ENCODE assay signal across 1 cellular context in genomic region chr14:105456736-105457703, GRCh38.
TF ChIP-seq lines count a peak whose summit lies in the region.

No MANE protein-coding gene starts in this region.

TF ChIP-seq in H1, 55 proteins besides CTCF, POLR2A, EP300 and RAD21:
- TF ChIP-seq SP4 (IDR thresholded peaks at IDR 0.05; ENCODE audit: low read length) (no peak), SUZ12 (IDR thresholded peaks at IDR 0.05; ENCODE audit: low read length) (no peak), TCF12 (IDR thresholded peaks at IDR 0.05; ENCODE audit: low read depth, low read length) (no peak), SAP30 (IDR thresholded peaks at IDR 0.05; ENCODE audit: insufficient read depth, insufficient replicate concordance, low read length) (no peak), SP1 (IDR thresholded peaks at IDR 0.05; ENCODE audit: low read depth, low read length) (no peak), TEAD4 (IDR thresholded peaks at IDR 0.05; ENCODE audit: low read depth, low read length) (no peak), RNF2 (IDR thresholded peaks at IDR 0.05; ENCODE audit: borderline replicate concordance, low read depth, low read length, missing control alignments, poor library complexity, severe bottlenecking) (no peak), HDAC6 (IDR thresholded peaks at IDR 0.05; ENCODE audit: low read depth, low read length) (no peak), PHF8 (conservative IDR thresholded peaks at IDR 0.05; ENCODE audit: low read depth, low read length) (no peak), CTBP2 (IDR thresholded peaks at IDR 0.05; ENCODE audit: borderline replicate concordance, insufficient read depth, insufficient read length, low read length) (no peak), YY1 (IDR thresholded peaks at IDR 0.05; ENCODE audit: low read depth, low read length) (no peak), ASH2L (IDR thresholded peaks at IDR 0.05; ENCODE audit: low read length) (no peak), CEBPB (IDR thresholded peaks at IDR 0.05; ENCODE audit: low read depth, low read length) (no peak), EGR1 (IDR thresholded peaks at IDR 0.05; ENCODE audit: borderline replicate concordance, low read depth, low read length) (no peak), EZH2 (IDR thresholded peaks at IDR 0.05; ENCODE audit: low read depth, low read length, severe bottlenecking) (no peak)
